ENCODE assay signal across 31 cellular contexts in genomic region chr12:7143564-7143963, GRCh38. TPM values are rescaled to one million over a fixed set of nuclear protein-coding genes. Genes with fewer than 3 reads are reported as not detected.
"Had no signal": no experiment of that assay in that cellular context is flagged by ENCODE, and none has a peak within 500 bp of the region (broad histone marks: within the 10 kb centered on the region; RNA-seq: fewer than 3 reads in every experiment).

No MANE protein-coding gene starts in this region.

- H3K36me3 ChIP-seq: brain microvascular endothelial cell had no signal

- H3K27ac ChIP-seq: brain microvascular endothelial cell, epithelial cell of prostate, esophagus squamous epithelium, gastroesophageal sphincter had no signal

- FAIRE-seq: astrocyte, bronchial epithelial cell, colon, endometrium, endothelial cell of umbilical vein had no signal

- DNase-seq: activated CD4-positive, alpha-beta memory T cell treated with anti-CD3 and anti-CD28 coated beads for 36 hours; activated CD4-positive, alpha-beta T cell treated with anti-CD3 and anti-CD28 coated beads for 36 hours; activated CD4-positive, alpha-beta T cell treated with anti-CD3 and anti-CD28 coated beads, Interleukin-2, amount 10 ng/mL, durations not matched to agents 24 days and 14 days; activated CD4-positive, CD25-positive, alpha-beta regulatory T cell; activated CD4-positive, CD25-positive, alpha-beta regulatory T cell treated with anti-CD3 and anti-CD28 coated beads, Interleukin-2, amount 50 U/mL, for 72 hours; activated CD8-positive, alpha-beta memory T cell treated with anti-CD3 and anti-CD28 coated beads, Interleukin-2, amount 10 ng/mL, durations not matched to agents 7 days and 5 days; activated CD8-positive, alpha-beta memory T cell treated with anti-CD3 and anti-CD28 coated beads, Interleukin-2, amount 50 U/mL, for 4 hours; activated CD8-positive, alpha-beta T cell treated with anti-CD3 and anti-CD28 coated beads, Interleukin-2, amount 10 ng/mL, durations not matched to agents 7 days and 5 days; activated gamma-delta T cell; activated naive CD4-positive, alpha-beta T cell; activated naive CD4-positive, alpha-beta T cell treated with anti-CD3 and anti-CD28 coated beads, Interleukin-2, amount 10 ng/mL, durations not matched to agents 7 days and 5 days; activated naive CD8-positive, alpha-beta T cell treated with anti-CD3 and anti-CD28 coated beads, Interleukin-2, amount 10 ng/mL, durations not matched to agents 7 days and 5 days; activated T-cell treated with anti-CD3 and anti-CD28 coated beads, Interleukin-2, amount 50 U/mL, for 24 hours; activated T-cell treated with anti-CD3 and anti-CD28 coated beads, Interleukin-2, amount 50 U/mL, for 72 hours; brain microvascular endothelial cell; cortex of kidney; effector CD8-positive, alpha-beta T cell; esophagus squamous epithelium; foreskin melanocyte; T-helper 2 cell had no signal

- H3K4me3 ChIP-seq: esophagus squamous epithelium, gastroesophageal sphincter had no signal

- H3K27me3 ChIP-seq: brain microvascular endothelial cell, esophagus squamous epithelium, gastroesophageal sphincter had no signal

- ATAC-seq: activated CD4-positive, alpha-beta T cell treated with anti-CD3 and anti-CD28 coated beads for 36 hours; activated naive CD4-positive, alpha-beta T cell treated with anti-CD3 and anti-CD28 coated beads, Interleukin-2, amount 50 U/mL, for 72 hours; activated T-cell treated with anti-CD3 and anti-CD28 coated beads, Interleukin-2, amount 50 U/mL, for 72 hours had no signal

- H3K9me3 ChIP-seq: esophagus squamous epithelium, gastroesophageal sphincter had no signal

RNA-seq across cellular contexts. Expression of gene RBP5, which starts 14.9 kb away (rescaled TPM):
- total RNA-seq: activated CD4-positive, alpha-beta T cell treated with anti-CD3 and anti-CD28 coated beads for 36 hours; activated CD4-positive, alpha-beta T cell treated with anti-CD3 and anti-CD28 coated beads, Interleukin-2, amount 10 ng/mL, durations not matched to agents 24 days and 14 days; activated naive CD4-positive, alpha-beta T cell treated with anti-CD3 and anti-CD28 coated beads, Interleukin-2, amount 50 U/mL, for 72 hours; astrocyte; bronchial epithelial cell; chondrocyte; endothelial cell of umbilical vein; fibroblast of lung; fibroblast of villous mesenchyme had no signal
- polyA plus RNA-seq: fibroblast of lung had no signal
